In genomic region chr20:51022227-51022802, GRCh38 we compare ENCODE assay signal across 10 cellular contexts. TPM values are rescaled to one million over a fixed set of nuclear protein-coding genes. Genes with fewer than 3 reads are reported as not detected.
DNase-seq lines count a peak whose midpoint lies in the region; ATAC-seq lines count a peak whose summit lies in the region.
"Had no signal": no experiment of that assay in that cellular context is flagged by ENCODE, and none has a peak within 500 bp of the region (broad histone marks: within the 10 kb centered on the region; RNA-seq: fewer than 3 reads in every experiment).

No MANE protein-coding gene starts in this region.

- ATAC-seq in activated T-helper 17 cell treated with anti-CD3 and anti-CD28 coated beads, Interleukin-2, amount 50 U/mL, for 72 hours (replicated peaks), result peak; percentile 18
- ATAC-seq in HG03097 (IDR thresholded peaks at IDR 0.05; ENCODE audit: low FRiP score, unreplicated experiment) (no peak), HG03520 (IDR thresholded peaks at IDR 0.05; ENCODE audit: unreplicated experiment) (no peak)

- H3K9me3 ChIP-seq in HAP-1, result no peaks in the 10 kb centered on the region
- H3K9me3 ChIP-seq in iPS DF 6.9 (ENCODE audit: control insufficient read depth, insufficient read depth, low read length), result no peaks in the 10 kb centered on the region
- H3K9me3 ChIP-seq in skeletal muscle satellite cell (replicated peaks; ENCODE audit: low read length), result no peaks in the 10 kb centered on the region

- H3K4me2 ChIP-seq in skeletal muscle satellite cell (ENCODE audit: low read length), result peak overlapping the region; percentile 96

- H3K9me3 Mint-ChIP-seq in activated T-helper 17 cell treated with anti-CD3 and anti-CD28 coated beads, Interleukin-2, amount 50 U/mL, for 72 hours, result no peaks in the 10 kb centered on the region
- H3K9me3 Mint-ChIP-seq: T-helper 2 cell treated with Interferon-gamma antibody and Interleukin-4, amounts not matched to agents 5 μg/mL and 100 μg/mL, for 36 hours had no signal

- H3K4me3 Mint-ChIP-seq in activated T-helper 17 cell treated with anti-CD3 and anti-CD28 coated beads, Interleukin-2, amount 50 U/mL, for 72 hours, result peak overlapping the region; percentile 10
- H3K4me3 Mint-ChIP-seq: T-helper 2 cell treated with Interferon-gamma antibody and Interleukin-4, amounts not matched to agents 5 μg/mL and 100 μg/mL, for 36 hours had no signal

- H3K4me1 ChIP-seq in HAP-1 (peaks cover 11% of the 10 kb centered on the region), iPS DF 6.9 (ENCODE audit: control insufficient read depth, insufficient read depth, low read length) (peaks cover 10% of the 10 kb centered on the region), skeletal muscle satellite cell (ENCODE audit: control insufficient read depth, insufficient read depth, low read length) (peaks cover 10% of the 10 kb centered on the region)

- no CpG with 5 or more reads among the region's 39 CpGs for WGBS in iPS DF 6.9 (ENCODE audit: insufficient coverage, insufficient read length)

- no peaks in the 10 kb centered on the region for H3K4me1 Mint-ChIP-seq in activated T-helper 17 cell treated with anti-CD3 and anti-CD28 coated beads, Interleukin-2, amount 50 U/mL, for 72 hours

- H3K36me3 ChIP-seq in HAP-1 (replicated peaks), result no peaks in the 10 kb centered on the region; the same call in 1 of the 2 replicates
- no peaks in the 10 kb centered on the region for H3K36me3 ChIP-seq in iPS DF 6.9 (ENCODE audit: control insufficient read depth, insufficient read depth, low read length)
- no peaks in the 10 kb centered on the region for H3K36me3 ChIP-seq in skeletal muscle satellite cell (ENCODE audit: insufficient read depth, low read length)

- H3K27ac ChIP-seq in iPS DF 6.9 (ENCODE audit: low read length), result no peak overlapping the region

- H3K4me3 ChIP-seq in HAP-1, result peak overlapping the region; percentile 44
- peak overlapping the region; percentile 59 for H3K4me3 ChIP-seq in iPS DF 6.9 (ENCODE audit: low read length)
- peak overlapping the region; percentile 72 for H3K4me3 ChIP-seq in skeletal muscle satellite cell (ENCODE audit: low read length)

- DNase-seq in HAP-1 (ENCODE audit: low spot score in 2 of 2) (no peak), iPS DF 6.9 (ENCODE audit: low read depth, low spot score) (no peak), pons (ENCODE audit: low spot score) (no peak), 8988T (no peak)
- DNase-seq: Kasumi-1 had no signal

- H3K27me3 ChIP-seq in HAP-1 (ENCODE audit: low read depth) (peaks cover 10% of the 10 kb centered on the region), iPS DF 6.9 (ENCODE audit: control insufficient read depth, insufficient read depth, low read length) (peaks cover 17% of the 10 kb centered on the region), skeletal muscle satellite cell (ENCODE audit: control insufficient read depth, insufficient read depth, low read length) (peaks cover 53% of the 10 kb centered on the region)

- peak overlapping the region; percentile 66 for H3K9ac ChIP-seq in skeletal muscle satellite cell (ENCODE audit: low read depth, low read length)

- H3K27ac Mint-ChIP-seq in activated T-helper 17 cell treated with anti-CD3 and anti-CD28 coated beads, Interleukin-2, amount 50 U/mL, for 72 hours, result no peak overlapping the region
- H3K27ac Mint-ChIP-seq: T-helper 2 cell treated with Interferon-gamma antibody and Interleukin-4, amounts not matched to agents 5 μg/mL and 100 μg/mL, for 36 hours had no signal

- peaks cover 47% of the 10 kb centered on the region for H3K27me3 Mint-ChIP-seq in activated T-helper 17 cell treated with anti-CD3 and anti-CD28 coated beads, Interleukin-2, amount 50 U/mL, for 72 hours

- in situ Hi-C loops in HAP-1 (cut with MboI; ENCODE audit: low sequenced_read_pairs), result no loop called here

- H3K36me3 Mint-ChIP-seq in activated T-helper 17 cell treated with anti-CD3 and anti-CD28 coated beads, Interleukin-2, amount 50 U/mL, for 72 hours (ENCODE audit: low read depth), result peaks cover 6% of the 10 kb centered on the region

RNA-seq across cellular contexts. Expression of gene KCNG1, which starts 0.6 kb away (rescaled TPM):
- under 1 TPM; 0.28 to 0.42 TPM for total RNA-seq in activated T-helper 17 cell treated with anti-CD3 and anti-CD28 coated beads, Interleukin-2, amount 50 U/mL, for 72 hours
- total RNA-seq in skeletal muscle satellite cell (2012; rRNA removed), result 10.3 and 13.7 TPM in 2 replicates
